In genomic region chr1:89632213-89633102, GRCh38 we compare ENCODE assay signal across 8 cellular contexts. TPM values are rescaled to one million over a fixed set of nuclear protein-coding genes. Genes with fewer than 3 reads are reported as not detected.
DNase-seq lines count a peak whose midpoint lies in the region; ATAC-seq and TF ChIP-seq lines count a peak whose summit lies in the region.

No MANE protein-coding gene starts in this region.

- POLR2A ChIA-PET in IMR-90 (lab: Charles Lee; ENCODE audit: unreplicated experiment) (interaction anchor here (0.7 kb wide), 1 partner anchor 130 kb away, joined by 4 read pairs; no protein-coding TSS in a partner anchor), RWPE1 (lab: Yijun Ruan, JAX; ENCODE audit: low non-redundant PET) (no interaction called here)

- peak overlapping the region; percentile 59 for H3K23ac ChIP-seq in IMR-90 (ENCODE audit: low read depth, low read length)

- peaks cover 53% of the 10 kb centered on the region for H3K27me3 ChIP-seq in DOHH2 (ENCODE audit: control insufficient read depth, low read length)
- H3K27me3 ChIP-seq in IMR-90 (ENCODE audit: control insufficient read depth, insufficient read depth, low read length): no peaks in the 10 kb centered on the region
- peaks cover 30% of the 10 kb centered on the region for H3K27me3 ChIP-seq in neural progenitor cell
- no peaks in the 10 kb centered on the region for H3K27me3 ChIP-seq in subcutaneous abdominal adipose tissue (ENCODE audit: control insufficient read depth in 5 of 5, insufficient read depth in 4 of 5, low read length in 5 of 5)

- WGBS in IMR-90 (ENCODE audit: extremely low coverage in 2 of 2, insufficient read length in 1 of 2), 2 experiments: no CpG with 5 or more reads among the region's 65 CpGs

- H4K91ac ChIP-seq in IMR-90 (ENCODE audit: insufficient read depth, low read depth, low read length): peak overlapping the region; percentile 70

- H4K8ac ChIP-seq in IMR-90 (ENCODE audit: low read depth in 2 of 2, low read length in 2 of 2): peak overlapping the region; percentile 65 to 69; a peak in 3 of 4 replicates

- peak overlapping the region; percentile 95 for H3K4me2 ChIP-seq in DOHH2 (ENCODE audit: low read length)
- H3K4me2 ChIP-seq in IMR-90 (ENCODE audit: low read depth, low read length): peak overlapping the region; percentile 93
- peak overlapping the region; percentile 98 for H3K4me2 ChIP-seq in neural progenitor cell

- H4K5ac ChIP-seq in IMR-90 (ENCODE audit: low read depth, low read length): peak overlapping the region; percentile 27

- peak overlapping the region; percentile 81 for H3K27ac Mint-ChIP-seq in neural progenitor cell

- DNase-seq in IMR-90 (peak; percentile 71), RWPE1 (ENCODE audit: low spot score) (peak; percentile 69), fibroblast of villous mesenchyme (ENCODE audit: low read depth) (peak; percentile 73), neural progenitor cell (ENCODE audit: low spot score) (peak; percentile 89)
- DNase-seq in activated effector memory CD4-positive, alpha-beta T cell treated with anti-CD3 and anti-CD28 coated beads, Interleukin-2, amount 50 U/mL, for 16 hours: peak; percentile 95

- H3K14ac ChIP-seq in IMR-90 (replicated peaks; ENCODE audit: low read depth, low read length): peak overlapping the region; percentile 83

- no peak overlapping the region for H2BK20ac ChIP-seq in IMR-90 (ENCODE audit: low read depth, low read length)

- H2BK15ac ChIP-seq in IMR-90 (ENCODE audit: low read depth, low read length): no peak overlapping the region

- H3K9ac ChIP-seq in IMR-90 (ENCODE audit: low read depth, low read length) (peak overlapping the region; percentile 72), neural progenitor cell (no peak overlapping the region), subcutaneous abdominal adipose tissue (ENCODE audit: low read length in 5 of 5) (peak overlapping the region in 4 of 5 donors; percentile 67 to 89 (median 84))

- H3K9me1 ChIP-seq in IMR-90 (ENCODE audit: insufficient read depth, low read length): no peaks in the 10 kb centered on the region

- intact Hi-C loops in IMR-90 (cut with micrococcal nuclease): loop anchor here (1.0 to 5.0 kb wide), 3 partner anchors 90 to 150 kb away; no protein-coding TSS in a partner anchor

- H3K9me3 ChIP-seq in DOHH2 (ENCODE audit: control insufficient read depth, insufficient read depth, low read length): no peaks in the 10 kb centered on the region
- no peaks in the 10 kb centered on the region for H3K9me3 ChIP-seq in IMR-90 (ENCODE audit: control insufficient read depth, insufficient read depth, low read length)
- H3K9me3 ChIP-seq in neural progenitor cell (ENCODE audit: low read depth): no peaks in the 10 kb centered on the region
- H3K9me3 ChIP-seq in subcutaneous abdominal adipose tissue (ENCODE audit: control insufficient read depth in 5 of 5, low read length in 5 of 5): no peaks in the 10 kb centered on the region

- H2AK5ac ChIP-seq in IMR-90 (ENCODE audit: low read depth, low read length): no peak overlapping the region

- peak; percentile 59 for TF ChIP-seq POLR2A in IMR-90 (IDR thresholded peaks at IDR 0.05; ENCODE audit: low read depth, low read length)

- peak overlapping the region; percentile 98 for H2AFZ ChIP-seq in IMR-90 (replicated peaks; ENCODE audit: low read length, poor library complexity)
- H2AFZ ChIP-seq in neural progenitor cell (replicated peaks): peak overlapping the region; percentile 98

- peak overlapping the region; percentile 74 for H3K56ac ChIP-seq in IMR-90 (ENCODE audit: extremely low read depth, insufficient read depth, low read length)

- H2BK5ac ChIP-seq in IMR-90 (ENCODE audit: low read depth, low read length, poor library complexity, severe bottlenecking): peak overlapping the region; percentile 63

- H2AK9ac ChIP-seq in IMR-90 (replicated peaks; ENCODE audit: low read depth, low read length, poor library complexity): peak overlapping the region; percentile 51

- no peaks in the 10 kb centered on the region for H3K9me2 ChIP-seq in DOHH2 (replicated peaks; ENCODE audit: control insufficient read depth, low read length)

- CTCF ChIA-PET in IMR-90 (lab: Yijun Ruan, JAX): interaction anchor here (0.6 to 4.2 kb wide), 4 partner anchors 128 to 440 kb away, joined by 3 to 35 read pairs (median 5); no protein-coding TSS in a partner anchor
- CTCF ChIA-PET in RWPE1 (lab: Yijun Ruan, JAX): interaction anchor here (0.6 to 2.1 kb wide), 4 partner anchors 39 to 149 kb away, joined by 3 to 9 read pairs (median 3); no protein-coding TSS in a partner anchor

- no TSS peak for BruUV-seq in IMR-90 (replicated peaks; lab: Mats Ljungman, UMichigan)

- TF ChIP-seq CTCF in DOHH2 (IDR thresholded peaks at IDR 0.05; ENCODE audit: low read depth, low read length, poor library complexity, severe bottlenecking): no peak
- peak; percentile 81 for TF ChIP-seq CTCF in IMR-90 (conservative IDR thresholded peaks at IDR 0.05; ENCODE audit: low read depth, low read length)
- peak; percentile 85 for TF ChIP-seq CTCF in RWPE1 (conservative IDR thresholded peaks at IDR 0.05; ENCODE audit: low read depth)
- no peak for TF ChIP-seq CTCF in fibroblast of villous mesenchyme (IDR thresholded peaks at IDR 0.05; ENCODE audit: insufficient read depth, low read depth, low read length)
- TF ChIP-seq CTCF in neural progenitor cell (IDR thresholded peaks at IDR 0.05): peak; percentile 46

- peaks cover 9% of the 10 kb centered on the region; the same call in 1 of the 2 replicates for H3F3A ChIP-seq in DOHH2 (ENCODE audit: control insufficient read depth, insufficient read depth)
- peaks cover 23% of the 10 kb centered on the region for H3F3A ChIP-seq in neural progenitor cell (ENCODE audit: low read depth)

- peak; percentile 72 for TF ChIP-seq RAD21 in IMR-90 (IDR thresholded peaks at IDR 0.05; ENCODE audit: low read length)

- peak overlapping the region; percentile 28; the same call in 1 of the 2 replicates for H3K18ac ChIP-seq in IMR-90 (ENCODE audit: low read depth, low read length)

- H3K36me3 ChIP-seq in DOHH2 (ENCODE audit: control insufficient read depth, low read length): no peaks in the 10 kb centered on the region
- H3K36me3 ChIP-seq in IMR-90 (ENCODE audit: control insufficient read depth, insufficient read depth, low read length): no peaks in the 10 kb centered on the region
- no peaks in the 10 kb centered on the region for H3K36me3 ChIP-seq in neural progenitor cell
- H3K36me3 ChIP-seq in subcutaneous abdominal adipose tissue (ENCODE audit: control insufficient read depth in 5 of 5, insufficient read depth in 5 of 5, low read length in 5 of 5): peaks cover 0 to 4% (median 3%) of the 10 kb centered on the region in 5 donors

- peak overlapping the region; percentile 72 for H3K4ac ChIP-seq in IMR-90 (ENCODE audit: low read depth, low read length)

- no peaks in the 10 kb centered on the region for H4K20me1 ChIP-seq in DOHH2 (ENCODE audit: control insufficient read depth, insufficient read depth, low read depth, low read length)
- H4K20me1 ChIP-seq in IMR-90 (ENCODE audit: insufficient read depth, low read length): no peaks in the 10 kb centered on the region
- peaks cover 9% of the 10 kb centered on the region for H4K20me1 ChIP-seq in neural progenitor cell (ENCODE audit: low read depth)

- no peak overlapping the region for H3K27ac ChIP-seq in DOHH2 (ENCODE audit: low read depth, low read length)
- peak overlapping the region; percentile 70 for H3K27ac ChIP-seq in IMR-90 (ENCODE audit: insufficient read depth, low read length)
- peak overlapping the region; percentile 80 for H3K27ac ChIP-seq in RWPE1
- peak overlapping the region; percentile 39 for H3K27ac ChIP-seq in neural progenitor cell
- peak overlapping the region; percentile 91 for H3K27ac ChIP-seq in subcutaneous abdominal adipose tissue (ENCODE audit: low read depth, low read length)

- H3K4me1 ChIP-seq in DOHH2 (ENCODE audit: control insufficient read depth, low read length) (peaks cover 19% of the 10 kb centered on the region), IMR-90 (ENCODE audit: control insufficient read depth, insufficient read depth, low read length) (peaks cover 11% of the 10 kb centered on the region), neural progenitor cell (peaks cover 17% of the 10 kb centered on the region), subcutaneous abdominal adipose tissue (ENCODE audit: control insufficient read depth in 5 of 5, insufficient read depth in 5 of 5, low read length in 5 of 5) (peaks cover 9 to 41% (median 36%) of the 10 kb centered on the region in 5 donors)

- peak; percentile 85 for ATAC-seq in GM21619 (IDR thresholded peaks at IDR 0.05; ENCODE audit: unreplicated experiment)
- ATAC-seq in IMR-90 (ENCODE audit: low read depth): peak; percentile 91

- peaks cover 6% of the 10 kb centered on the region for H3K27me3 Mint-ChIP-seq in neural progenitor cell (ENCODE audit: insufficient read depth, low read depth)

- H3K79me2 ChIP-seq in DOHH2 (ENCODE audit: control insufficient read depth, low read length): no peaks in the 10 kb centered on the region
- H3K79me2 ChIP-seq in neural progenitor cell (ENCODE audit: low read depth): no peaks in the 10 kb centered on the region

- peak overlapping the region; percentile 97 for H3K4me3 Mint-ChIP-seq in neural progenitor cell

- H3K4me1 Mint-ChIP-seq in neural progenitor cell: peaks cover 18% of the 10 kb centered on the region

- H3K9me3 Mint-ChIP-seq in neural progenitor cell: no peaks in the 10 kb centered on the region

- H2BK120ac ChIP-seq in IMR-90 (ENCODE audit: low read depth, low read length): peak overlapping the region; percentile 72

- in situ Hi-C loops in IMR-90 (cut with MboI; ENCODE audit: low sequenced_read_pairs): loop anchor here (5.0 to 10.0 kb wide), 2 partner anchors 125 to 362 kb away; partner anchors contain the start of gene ZNF326

- dilution Hi-C loops in IMR-90 (cut with HindIII; ENCODE audit: low sequenced_read_pairs, unreplicated experiment): no loop called here

- peak overlapping the region; percentile 80 for H3K4me3 ChIP-seq in DOHH2 (ENCODE audit: low read length)
- peak overlapping the region; percentile 96 for H3K4me3 ChIP-seq in IMR-90 (ENCODE audit: insufficient read depth, low read depth, low read length)
- H3K4me3 ChIP-seq in fibroblast of villous mesenchyme (ENCODE audit: low read depth, low read length): peak overlapping the region; percentile 82
- peak overlapping the region; percentile 89 for H3K4me3 ChIP-seq in neural progenitor cell
- H3K4me3 ChIP-seq in subcutaneous abdominal adipose tissue (ENCODE audit: low read depth in 1 of 5, low read length in 5 of 5): peak overlapping the region; percentile 70 to 98 (median 93)

- peaks cover 10 to 28% of the 10 kb centered on the region in 2 experiments for H3K79me1 ChIP-seq in IMR-90 (ENCODE audit: low read depth in 1 of 2, low read length in 2 of 2)

- no peaks in the 10 kb centered on the region for H3K36me3 Mint-ChIP-seq in neural progenitor cell

TF ChIP-seq in IMR-90, 13 proteins besides CTCF, POLR2A, EP300 and RAD21 (continues in another document):
- TF ChIP-seq SMC3 (IDR thresholded peaks at IDR 0.05; ENCODE audit: low read depth, low read length) (peak; percentile 63), MAZ (IDR thresholded peaks at IDR 0.05; ENCODE audit: borderline replicate concordance, low read depth, low read length) (peak; percentile 58)

RNA-seq across cellular contexts. Expression of gene LRRC8C, which starts 0.5 kb away (rescaled TPM):
- total RNA-seq in IMR-90 (2012; rRNA removed): 12.9 and 15.3 TPM in 2 replicates
- 6.5 TPM in 2 replicates for polyA plus RNA-seq in IMR-90 (2012; rRNA removed)
- polyA plus RNA-seq in IMR-90 (2012; cell fraction: cytosol; rRNA removed): 2.1 and 2.3 TPM in 2 replicates
- polyA plus RNA-seq in IMR-90 (2012; cell fraction: nucleus; rRNA removed; ENCODE audit: low replicate concordance): 1.2 and 3.8 TPM in 2 replicates
- total RNA-seq in fibroblast of villous mesenchyme: 9.3 and 10.8 TPM in 2 replicates
- 5.3 and 5.5 TPM in 2 replicates for total RNA-seq in neural progenitor cell (ENCODE audit: low replicate concordance)

Comparison
In these comparisons a context has a peak if more than half of its experiments do, and no peak if none do; other contexts are left out.
1. CTCF ChIP-seq: peak in IMR-90 (single experiment), RWPE1 (single experiment) and neural progenitor cell (single experiment); none in DOHH2 (single experiment) and fibroblast of villous mesenchyme (single experiment).
2. Peak in every context shown above with its lines, with median percentiles within 50 percentile points of each other: H3K4me2 ChIP-seq, H3K4me3 ChIP-seq and DNase-seq.